ENCODE assay signal across 8 cellular contexts in genomic region chr17:28552201-28552999, GRCh38. TPM values are rescaled to one million over a fixed set of nuclear protein-coding genes. Genes with fewer than 3 reads are reported as not detected.
DNase-seq lines count a peak whose midpoint lies in the region; ATAC-seq and TF ChIP-seq lines count a peak whose summit lies in the region.

Gene UNC119 (minus strand): TSS chr17:28552624. CDS start chr17:28552557, 67 bp downstream.

- H3K27ac ChIP-seq in foreskin keratinocyte: no peak within 1 kb of the TSS
- H3K27ac ChIP-seq in neural progenitor cell: no peak within 1 kb of the TSS
- peak within 1 kb of the TSS; percentile 37 for H3K27ac ChIP-seq in stomach smooth muscle (ENCODE audit: low read length)

- H3K4me1 ChIP-seq in foreskin keratinocyte (no peaks in the 10 kb centered on the region), neural progenitor cell (peaks cover 40% of the 10 kb centered on the region), stomach smooth muscle (ENCODE audit: control insufficient read depth, insufficient read depth, low read length) (peaks cover 20% of the 10 kb centered on the region)

- peak within 1 kb of the TSS; percentile 87 for H2AFZ ChIP-seq in neural progenitor cell (replicated peaks)

- no peaks in the 10 kb centered on the region for H3K9me3 ChIP-seq in neural progenitor cell (ENCODE audit: low read depth)
- no peaks in the 10 kb centered on the region for H3K9me3 ChIP-seq in stomach smooth muscle (ENCODE audit: control insufficient read depth in 2 of 2, low read length in 2 of 2)

- TF ChIP-seq CTCF in foreskin keratinocyte (conservative IDR thresholded peaks at IDR 0.05): no peak
- no peak for TF ChIP-seq CTCF in neural progenitor cell (IDR thresholded peaks at IDR 0.05)

- peaks cover 41% of the 10 kb centered on the region for H3K4me1 Mint-ChIP-seq in neural progenitor cell

- H3K4me3 ChIP-seq in neural progenitor cell: peak within 1 kb of the TSS; percentile 90
- H3K4me3 ChIP-seq in stomach smooth muscle (ENCODE audit: low read length in 2 of 2): peak within 1 kb of the TSS; percentile 74 to 81

- H3K27me3 Mint-ChIP-seq in neural progenitor cell (ENCODE audit: insufficient read depth, low read depth): peaks cover 3% of the 10 kb centered on the region

- peak within 1 kb of the TSS; percentile 87 for H3K27ac Mint-ChIP-seq in neural progenitor cell

- H3K27me3 ChIP-seq in foreskin keratinocyte (no peaks in the 10 kb centered on the region), neural progenitor cell (no peaks in the 10 kb centered on the region), stomach smooth muscle (ENCODE audit: control insufficient read depth in 1 of 2, insufficient read depth in 2 of 2, low read length in 2 of 2) (no peaks in the 10 kb centered on the region)

- peak within 1 kb of the TSS; percentile 81 for H3K9ac ChIP-seq in neural progenitor cell
- peak within 1 kb of the TSS; percentile 52 to 64 for H3K9ac ChIP-seq in stomach smooth muscle (ENCODE audit: low read length in 2 of 2)

- H3K4me2 ChIP-seq in neural progenitor cell: peak within 1 kb of the TSS; percentile 83

- H3K36me3 Mint-ChIP-seq in neural progenitor cell: peaks cover 26% of the 10 kb centered on the region

- no peaks in the 10 kb centered on the region for H3K36me3 ChIP-seq in neural progenitor cell
- peaks cover 20 to 36% of the 10 kb centered on the region in 2 donors for H3K36me3 ChIP-seq in stomach smooth muscle (ENCODE audit: control insufficient read depth in 2 of 2, insufficient read depth in 2 of 2, low read length in 2 of 2)

- ATAC-seq in GM19395 (IDR thresholded peaks at IDR 0.05; ENCODE audit: unreplicated experiment) (peak; percentile 50), foreskin keratinocyte (peak; percentile 88)

- H3K4me3 Mint-ChIP-seq in neural progenitor cell: peak within 1 kb of the TSS; percentile 97

- H3K79me2 ChIP-seq in neural progenitor cell (ENCODE audit: low read depth): peaks cover 10% of the 10 kb centered on the region

- peaks cover 43% of the 10 kb centered on the region for H4K20me1 ChIP-seq in neural progenitor cell (ENCODE audit: low read depth)

- H3F3A ChIP-seq in neural progenitor cell (ENCODE audit: low read depth): peaks cover 25% of the 10 kb centered on the region

- no peaks in the 10 kb centered on the region for H3K9me3 Mint-ChIP-seq in neural progenitor cell

- DNase-seq in C1 segment of cervical spinal cord (lab: John Stamatoyannopoulos, UW): peak in 10 of 14 donors; percentile 4 to 64 (median 28)
- DNase-seq in HuH-7 (ENCODE audit: low spot score): peak; percentile 91
- DNase-seq in RPMI8226: peak; percentile 89
- DNase-seq in activated gamma-delta T cell (lab: John Stamatoyannopoulos, UW): peak; percentile 64
- peak in 1 of 2 donors; percentile 51 for DNase-seq in foreskin keratinocyte
- peak; percentile 95 for DNase-seq in neural progenitor cell (ENCODE audit: low spot score)

RNA-seq across cellular contexts. Expression of gene UNC119, which starts in this region (rescaled TPM):
- 22.9 and 24.1 TPM in 2 replicates for total RNA-seq in foreskin keratinocyte
- polyA plus RNA-seq in foreskin keratinocyte: 28.5 and 31.8 TPM in 2 replicates
- 61.4 and 103 TPM in 2 replicates for total RNA-seq in neural progenitor cell (ENCODE audit: low replicate concordance)
